ENCODE assay signal across 8 cellular contexts in the genomic region with DNA sequence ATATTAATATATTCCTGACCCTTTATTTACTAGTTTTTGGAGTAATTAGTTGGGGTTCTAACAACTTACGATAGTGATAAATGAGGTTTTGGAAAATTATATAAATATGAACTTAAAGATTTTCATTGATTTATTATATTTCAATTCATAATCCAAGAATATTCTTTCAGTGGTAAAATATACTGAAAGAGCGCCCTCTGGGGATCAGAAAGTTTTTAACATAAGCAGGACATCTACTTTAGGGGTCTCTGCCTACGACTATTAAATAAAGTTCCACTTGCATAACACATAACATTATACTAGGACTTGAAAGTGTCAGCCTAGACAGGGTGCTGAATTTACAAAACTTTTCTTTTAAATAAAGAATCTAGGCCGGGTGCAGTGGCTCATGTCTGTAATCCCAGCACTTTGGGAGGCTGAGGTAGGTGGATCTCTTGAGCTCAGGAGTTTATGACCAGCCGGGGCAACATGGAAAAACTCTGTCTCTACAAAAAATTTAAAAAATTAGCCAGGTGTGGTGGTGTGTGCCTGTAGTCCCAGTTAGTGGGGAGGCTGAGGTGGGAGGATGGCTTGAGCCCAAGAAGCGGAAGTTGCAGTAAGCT. TPM values are rescaled to one million over a fixed set of nuclear protein-coding genes. Genes with fewer than 3 reads are reported as not detected.
A peak's percentile ranks its signal among the peaks of the same experiment; 100 is the strongest.
DNase-seq lines count a peak whose midpoint lies in the region; ATAC-seq and TF ChIP-seq lines count a peak whose summit lies in the region.

No MANE protein-coding gene starts in this region.

- H3K4me1 Mint-ChIP-seq in activated naive CD8-positive, alpha-beta T cell (ENCODE audit: low read depth) = peaks cover 36% of the 10 kb centered on the region
- peaks cover 25% of the 10 kb centered on the region for H3K4me1 Mint-ChIP-seq in activated naive CD8-positive, alpha-beta T cell treated with anti-CD3 and anti-CD28 coated beads for 36 hours

- in situ Hi-C loops in Panc1 (cut with HindIII; ENCODE audit: low pct_unique_long_range_greater_than_20kb, low sequenced_read_pairs) = no loop called here

- peak overlapping the region; percentile 46 for H3K27ac Mint-ChIP-seq in activated naive CD8-positive, alpha-beta T cell
- no peak overlapping the region for H3K27ac Mint-ChIP-seq in activated naive CD8-positive, alpha-beta T cell treated with anti-CD3 and anti-CD28 coated beads for 36 hours

- POLR2A ChIA-PET in Panc1 (lab: Charles Lee) = interaction anchor here (0.7 kb wide), 1 partner anchor 18 kb away, joined by 3 read pairs; no protein-coding TSS in a partner anchor

- no peaks in the 10 kb centered on the region for H3K9me3 Mint-ChIP-seq in activated naive CD8-positive, alpha-beta T cell (ENCODE audit: low read depth)
- no peaks in the 10 kb centered on the region for H3K9me3 Mint-ChIP-seq in activated naive CD8-positive, alpha-beta T cell treated with anti-CD3 and anti-CD28 coated beads for 36 hours

- H3K4me1 ChIP-seq in Panc1 (ENCODE audit: control insufficient read depth, insufficient read depth, low read length) (no peaks in the 10 kb centered on the region), esophagus muscularis mucosa (peaks cover 0 to 8% (median 5%) of the 10 kb centered on the region in 4 donors)

- intact Hi-C loops in Panc1 (cut with micrococcal nuclease; ENCODE audit: unreplicated experiment) (no loop called here), esophagus muscularis mucosa (cut with DNase I) (no loop called here)

- no peak overlapping the region for H3K27ac ChIP-seq in Panc1 (ENCODE audit: low read length)
- no peak overlapping the region for H3K27ac ChIP-seq in esophagus muscularis mucosa (replicated peaks in 1 of 4)

- TF ChIP-seq CTCF in Panc1 (IDR thresholded peaks at IDR 0.05) (peak; percentile 67), esophagus muscularis mucosa (IDR thresholded peaks at IDR 0.05) (peak in 2 of 3 experiments; percentile 19 to 46)

- no peak for TF ChIP-seq EP300 in esophagus muscularis mucosa (IDR thresholded peaks at IDR 0.05)

- no peaks in the 10 kb centered on the region for H3K9me3 ChIP-seq in Panc1 (ENCODE audit: control insufficient read depth, insufficient read depth, low read depth, low read length)
- no peaks in the 10 kb centered on the region for H3K9me3 ChIP-seq in esophagus muscularis mucosa

- H3K4me3 Mint-ChIP-seq in activated naive CD8-positive, alpha-beta T cell = no peak overlapping the region
- H3K4me3 Mint-ChIP-seq in activated naive CD8-positive, alpha-beta T cell treated with anti-CD3 and anti-CD28 coated beads for 36 hours = no peak overlapping the region

- no peak for TF ChIP-seq POLR2A in esophagus muscularis mucosa (IDR thresholded peaks at IDR 0.05; ENCODE audit: low read depth)

- WGBS in esophagus muscularis mucosa = 88% methylated on average over 6 of the region's 6 CpGs

- H3K27me3 ChIP-seq in Panc1 (ENCODE audit: control insufficient read depth, insufficient read depth, low read length) (no peaks in the 10 kb centered on the region), esophagus muscularis mucosa (no peaks in the 10 kb centered on the region)

- ATAC-seq in Panc1 (no peak), HG02610 (IDR thresholded peaks at IDR 0.05; ENCODE audit: unreplicated experiment) (no peak)
- ATAC-seq in activated CD4-positive, CD25-positive, alpha-beta regulatory T cell treated with anti-CD3 and anti-CD28 coated beads, Interleukin-2, amount 50 U/mL, for 24 hours = no peak

- H3K36me3 Mint-ChIP-seq in activated naive CD8-positive, alpha-beta T cell = no peaks in the 10 kb centered on the region
- H3K36me3 Mint-ChIP-seq in activated naive CD8-positive, alpha-beta T cell treated with anti-CD3 and anti-CD28 coated beads for 36 hours = peaks cover 25% of the 10 kb centered on the region

- BruUV-seq in Panc1 (replicated peaks; lab: Mats Ljungman, UMichigan) = no TSS peak

- H3K4me3 ChIP-seq in Panc1 (ENCODE audit: low read depth in 2 of 2, low read length in 2 of 2) (no peak overlapping the region), esophagus muscularis mucosa (no peak overlapping the region)

- CTCF ChIA-PET in Panc1 (lab: Charles Lee) = interaction anchor here (0.6 kb wide), 1 partner anchor 16 kb away, joined by 3 read pairs; no protein-coding TSS in a partner anchor

- H3K27me3 Mint-ChIP-seq in activated naive CD8-positive, alpha-beta T cell = no peaks in the 10 kb centered on the region
- H3K27me3 Mint-ChIP-seq in activated naive CD8-positive, alpha-beta T cell treated with anti-CD3 and anti-CD28 coated beads for 36 hours = no peaks in the 10 kb centered on the region

- no peak for DNase-seq in activated naive CD8-positive, alpha-beta T cell treated with anti-CD3 and anti-CD28 coated beads for 36 hours
- DNase-seq in Panc1 (ENCODE audit: low read depth, low spot score) = no peak
- no peak for DNase-seq in esophagus muscularis mucosa (ENCODE audit: extremely low spot score)
- DNase-seq in superior temporal gyrus (ENCODE audit: extremely low spot score) = peak; percentile 33
- DNase-seq in foreskin melanocyte = no peak

- H3K36me3 ChIP-seq in Panc1 (ENCODE audit: control insufficient read depth, insufficient read depth, low read length) (peaks cover 19% of the 10 kb centered on the region; the same call in 1 of the 2 replicates), esophagus muscularis mucosa (peaks cover 15 to 66% (median 41%) of the 10 kb centered on the region in 4 donors)

RNA-seq across cellular contexts. Expression of gene RFWD3, which starts 15.6 kb away (rescaled TPM):
- 100 to 1,000 TPM; 128 to 134 TPM for total RNA-seq in activated naive CD8-positive, alpha-beta T cell treated with anti-CD3 and anti-CD28 coated beads for 36 hours
- 53.7 TPM for total RNA-seq in Panc1 (2021; ENCODE audit: unreplicated experiment)
- 16.0 TPM for polyA plus RNA-seq in Panc1 (2012; ENCODE audit: insufficient read length)
- 10 to 100 TPM in 2 of 4 donors, 1 to 10 TPM in 2; 6.8 to 13.3 (median 10.1) TPM for total RNA-seq in esophagus muscularis mucosa

RNA-seq across cellular contexts. Expression of gene GLG1, which starts 44.2 kb away (rescaled TPM):
- 10 to 100 TPM; 58.7 to 60.8 TPM for total RNA-seq in activated naive CD8-positive, alpha-beta T cell treated with anti-CD3 and anti-CD28 coated beads for 36 hours
- total RNA-seq in Panc1 (2021; ENCODE audit: unreplicated experiment) (75.9 TPM), esophagus muscularis mucosa (100 to 1,000 TPM in 3 of 4 donors, 10 to 100 TPM in 1; 92.8 to 128 (median 121) TPM)
- 46.1 TPM for polyA plus RNA-seq in Panc1 (2012; ENCODE audit: insufficient read length)

RNA-seq across cellular contexts. Expression of gene MLKL, which starts 49.6 kb away (rescaled TPM):
- total RNA-seq in activated naive CD8-positive, alpha-beta T cell treated with anti-CD3 and anti-CD28 coated beads for 36 hours = 10 to 100 TPM; 23.6 TPM
- 4.8 TPM for total RNA-seq in Panc1 (2021; ENCODE audit: unreplicated experiment)
- 4.3 TPM for polyA plus RNA-seq in Panc1 (2012; ENCODE audit: insufficient read length)
- 10 to 100 TPM in 1 of 4 donors, 1 to 10 TPM in 3; 5.8 to 19.9 (median 7.3) TPM for total RNA-seq in esophagus muscularis mucosa
